In genomic region chr14:54890794-54891193, GRCh38 we compare ENCODE assay signal across 12 cellular contexts. TPM values are rescaled to one million over a fixed set of nuclear protein-coding genes. Genes with fewer than 3 reads are reported as not detected.
DNase-seq lines count a peak whose midpoint lies in the region; ATAC-seq lines count a peak whose summit lies in the region.
"Had no signal": no experiment of that assay in that cellular context is flagged by ENCODE, and none has a peak within 500 bp of the region (broad histone marks: within the 10 kb centered on the region; RNA-seq: fewer than 3 reads in every experiment).

No MANE protein-coding gene starts in this region.

- no peaks in the 10 kb centered on the region for H3K27me3 ChIP-seq in CD4-positive, alpha-beta memory T cell (ENCODE audit: insufficient read depth, low read length)
- H3K27me3 ChIP-seq: ascending aorta, ovary, uterus had no signal

- CTCF ChIA-PET in CD4-positive, alpha-beta memory T cell (lab: Charles Lee; ENCODE audit: partially characterized antibody) = interaction anchor here (3.5 to 5.8 kb wide), 3 partner anchors 8 to 12 kb away, joined by 18 to 47 read pairs (median 18); partner anchors contain the start of gene GCH1

- no peaks in the 10 kb centered on the region for H3K9me3 ChIP-seq in CD4-positive, alpha-beta memory T cell (ENCODE audit: control insufficient read depth in 1 of 2, low read length in 2 of 2)
- H3K9me3 ChIP-seq: ascending aorta, ovary, uterus had no signal

- no peak overlapping the region for H3K4me3 ChIP-seq in CD4-positive, alpha-beta memory T cell (ENCODE audit: low read length in 2 of 2)
- H3K4me3 ChIP-seq: ascending aorta, ovary, uterus had no signal

- DNase-seq in activated naive CD4-positive, alpha-beta T cell treated with Interleukin-2 at 50 U/mL for 16 hours = no peak
- no peak for DNase-seq in stimulated activated naive B cell treated with anti-CD40 and anti-IgM and Interleukin-4, amounts not matched to agents 10 μg/mL and 1 μg/mL and 100 μg/mL, for 72 hours
- DNase-seq in NCI-H82 (lab: John Stamatoyannopoulos, UW) (no peak), activated gamma-delta T cell treated with Interleukin-2 at 50 U/mL for 16 hours (no peak)
- no peak for DNase-seq in CD4-positive, alpha-beta memory T cell
- DNase-seq: NCI-H187, ovary, uterus had no signal

- no peaks in the 10 kb centered on the region for H3K27me3 Mint-ChIP-seq in activated naive CD4-positive, alpha-beta T cell treated with anti-CD3 and anti-CD28 coated beads, Interleukin-2, amount 50 U/mL, for 24 hours
- no peaks in the 10 kb centered on the region for H3K27me3 Mint-ChIP-seq in stimulated activated naive B cell treated with anti-CD40 and anti-IgM and Interleukin-4, amounts not matched to agents 10 μg/mL and 1 μg/mL and 100 μg/mL, for 72 hours
- H3K27me3 Mint-ChIP-seq in CD4-positive, alpha-beta memory T cell = no peaks in the 10 kb centered on the region

- H3K4me1 Mint-ChIP-seq in activated naive CD4-positive, alpha-beta T cell treated with anti-CD3 and anti-CD28 coated beads, Interleukin-2, amount 50 U/mL, for 24 hours = peaks cover 72% of the 10 kb centered on the region
- H3K4me1 Mint-ChIP-seq in stimulated activated naive B cell treated with anti-CD40 and anti-IgM and Interleukin-4, amounts not matched to agents 10 μg/mL and 1 μg/mL and 100 μg/mL, for 72 hours = peaks cover 25 to 37% of the 10 kb centered on the region in 2 donors
- peaks cover 40 to 68% (median 56%) of the 10 kb centered on the region in 4 donors for H3K4me1 Mint-ChIP-seq in CD4-positive, alpha-beta memory T cell

- POLR2A ChIA-PET in CD4-positive, alpha-beta memory T cell (lab: Charles Lee; ENCODE audit: partially characterized antibody) = interaction anchor here (0.7 kb wide), 1 partner anchor 10 kb away, joined by 5 read pairs; no protein-coding TSS in a partner anchor

- H3K9me3 Mint-ChIP-seq in activated naive CD4-positive, alpha-beta T cell treated with anti-CD3 and anti-CD28 coated beads, Interleukin-2, amount 50 U/mL, for 24 hours = no peaks in the 10 kb centered on the region
- H3K9me3 Mint-ChIP-seq in stimulated activated naive B cell treated with anti-CD40 and anti-IgM and Interleukin-4, amounts not matched to agents 10 μg/mL and 1 μg/mL and 100 μg/mL, for 72 hours = peaks cover 0 to 4% of the 10 kb centered on the region in 2 donors
- H3K9me3 Mint-ChIP-seq in CD4-positive, alpha-beta memory T cell = no peaks in the 10 kb centered on the region

- no peaks in the 10 kb centered on the region for H3K36me3 ChIP-seq in CD4-positive, alpha-beta memory T cell (ENCODE audit: insufficient read depth, low read length)
- H3K36me3 ChIP-seq: ascending aorta, ovary, uterus had no signal

- intact Hi-C loops in CD4-positive, alpha-beta memory T cell (cut with micrococcal nuclease) = no loop called here

- H3K36me3 Mint-ChIP-seq in activated naive CD4-positive, alpha-beta T cell treated with anti-CD3 and anti-CD28 coated beads, Interleukin-2, amount 50 U/mL, for 24 hours = peaks cover 4% of the 10 kb centered on the region
- peaks cover 0 to 8% of the 10 kb centered on the region in 2 donors for H3K36me3 Mint-ChIP-seq in stimulated activated naive B cell treated with anti-CD40 and anti-IgM and Interleukin-4, amounts not matched to agents 10 μg/mL and 1 μg/mL and 100 μg/mL, for 72 hours
- H3K36me3 Mint-ChIP-seq in CD4-positive, alpha-beta memory T cell = peaks cover 0 to 3% of the 10 kb centered on the region in 2 donors

- H3K4me3 Mint-ChIP-seq in activated naive CD4-positive, alpha-beta T cell treated with anti-CD3 and anti-CD28 coated beads, Interleukin-2, amount 50 U/mL, for 24 hours = no peak overlapping the region
- H3K4me3 Mint-ChIP-seq in stimulated activated naive B cell treated with anti-CD40 and anti-IgM and Interleukin-4, amounts not matched to agents 10 μg/mL and 1 μg/mL and 100 μg/mL, for 72 hours = peak overlapping the region in 1 of 2 donors; percentile 36
- peak overlapping the region in 1 of 8 donors; percentile 9 for H3K4me3 Mint-ChIP-seq in CD4-positive, alpha-beta memory T cell

- peak overlapping the region; percentile 94 for H3K27ac Mint-ChIP-seq in activated naive CD4-positive, alpha-beta T cell treated with anti-CD3 and anti-CD28 coated beads, Interleukin-2, amount 50 U/mL, for 24 hours
- peak overlapping the region; percentile 22 for H3K27ac Mint-ChIP-seq in stimulated activated naive B cell treated with anti-CD40 and anti-IgM and Interleukin-4, amounts not matched to agents 10 μg/mL and 1 μg/mL and 100 μg/mL, for 72 hours
- H3K27ac Mint-ChIP-seq in CD4-positive, alpha-beta memory T cell = peak overlapping the region in 2 of 7 donors; percentile 38 to 57

- ATAC-seq in GM21786 (IDR thresholded peaks at IDR 0.05; ENCODE audit: unreplicated experiment) (peak; percentile 83), HG03457 (IDR thresholded peaks at IDR 0.05; ENCODE audit: unreplicated experiment) (peak; percentile 52)
- ATAC-seq in stimulated activated naive B cell treated with anti-CD40 and anti-IgM and Interleukin-4, amounts not matched to agents 10 μg/mL and 1 μg/mL and 100 μg/mL, for 72 hours (replicated peaks) = peak; percentile 98 to 99

- no peak overlapping the region for H3K27ac ChIP-seq in CD4-positive, alpha-beta memory T cell (ENCODE audit: low read depth, low read length)
- H3K27ac ChIP-seq: ascending aorta, ovary, uterus had no signal

- H3K4me1 ChIP-seq in CD4-positive, alpha-beta memory T cell (ENCODE audit: insufficient read depth, low read length) = peaks cover 24% of the 10 kb centered on the region
- H3K4me1 ChIP-seq: ascending aorta, uterus had no signal

RNA-seq across cellular contexts. Expression of gene GCH1, which starts 11.8 kb away (rescaled TPM):
- total RNA-seq in CD4-positive, alpha-beta memory T cell = 10 to 100 TPM; 28.4 to 30.2 TPM
- polyA plus RNA-seq in CD4-positive, alpha-beta memory T cell = 10 to 100 TPM; 30.8 to 31.9 TPM
